In genomic region chr12:40106655-40107054, GRCh38 we compare ENCODE assay signal across 10 cellular contexts. TPM values are rescaled to one million over a fixed set of nuclear protein-coding genes. Genes with fewer than 3 reads are reported as not detected.
DNase-seq lines count a peak whose midpoint lies in the region; ATAC-seq, FAIRE-seq and TF ChIP-seq lines count a peak whose summit lies in the region.
"Had no signal": no experiment of that assay in that cellular context is flagged by ENCODE, and none has a peak within 500 bp of the region (broad histone marks: within the 10 kb centered on the region; RNA-seq: fewer than 3 reads in every experiment).

No MANE protein-coding gene starts in this region.

- FAIRE-seq in pancreas (lab: Jason Lieb, UNC) = no peak

- CTCF ChIA-PET in CD8-positive, alpha-beta memory T cell (lab: Charles Lee) = interaction anchor here (0.9 to 12.0 kb wide), 14 partner anchors 8 to 115 kb away, joined by 3 to 117 read pairs (median 3); no protein-coding TSS in a partner anchor

- intact Hi-C loops in pancreas (cut with DNase I) = loop anchor here in 2 of 3 donors (10.0 kb wide), 2 partner anchors 72 to 92 kb away; no protein-coding TSS in a partner anchor

- peak overlapping the region; percentile 99 for H2AFZ ChIP-seq in neuron (ENCODE audit: low read depth, low read length)

- no peak for TF ChIP-seq CTCF in pancreas (IDR thresholded peaks at IDR 0.05)
- TF ChIP-seq CTCF in WERI-Rb-1 (IDR thresholded peaks at IDR 0.05; ENCODE audit: low read depth, low read length) = no peak

- H3K27ac ChIP-seq in CD8-positive, alpha-beta memory T cell (ENCODE audit: low read depth, low read length) = no peak overlapping the region
- H3K27ac ChIP-seq in pancreas = peak overlapping the region in 1 of 4 donors; percentile 34
- no peak overlapping the region for H3K27ac ChIP-seq in WERI-Rb-1

- TF ChIP-seq POLR2A in GM18505 (IDR thresholded peaks at IDR 0.05; ENCODE audit: borderline replicate concordance, extremely low read depth, insufficient read depth, insufficient read length) = no peak

- 84 to 87% methylated on average over 6 of the region's 6 CpGs for WGBS in pancreas, 2 donors

- POLR2A ChIA-PET in CD8-positive, alpha-beta memory T cell (lab: Charles Lee) = interaction anchor here (1.3 kb wide), 2 partner anchors 95 to 487 kb away, joined by 3 to 9 read pairs; partner anchors contain the start of gene ABCD2

- H3K36me3 ChIP-seq in CD8-positive, alpha-beta memory T cell (ENCODE audit: insufficient read depth, low read length) = no peaks in the 10 kb centered on the region
- H3K36me3 ChIP-seq in neuron (ENCODE audit: insufficient read depth, low read length) = no peaks in the 10 kb centered on the region
- H3K36me3 ChIP-seq in pancreas = no peaks in the 10 kb centered on the region
- no peaks in the 10 kb centered on the region; the same call in 1 of the 2 replicates for H3K36me3 ChIP-seq in WERI-Rb-1
- H3K36me3 ChIP-seq: thyroid gland had no signal

- peaks cover 31 to 41% (median 41%) of the 10 kb centered on the region in 3 donors for H3K4me1 Mint-ChIP-seq in CD8-positive, alpha-beta memory T cell

- peak overlapping the region; percentile 86 to 95 (median 91) for H3K4me3 Mint-ChIP-seq in CD8-positive, alpha-beta memory T cell

- peak overlapping the region; percentile 58 to 89 (median 80) for H3K27ac Mint-ChIP-seq in CD8-positive, alpha-beta memory T cell

- peak overlapping the region; percentile 81 for H3K4me3 ChIP-seq in CD8-positive, alpha-beta memory T cell (ENCODE audit: low read length)
- H3K4me3 ChIP-seq in neuron (ENCODE audit: low read length) = no peak overlapping the region
- H3K4me3 ChIP-seq in pancreas = peak overlapping the region in 2 of 4 donors; percentile 100
- no peak overlapping the region for H3K4me3 ChIP-seq in WERI-Rb-1 (ENCODE audit: low read depth, low read length)

- ATAC-seq in GM18505 (IDR thresholded peaks at IDR 0.05; ENCODE audit: unreplicated experiment) (no peak), pancreas (no peak)

- no peaks in the 10 kb centered on the region for H3K9me3 ChIP-seq in CD8-positive, alpha-beta memory T cell (ENCODE audit: low read length)
- H3K9me3 ChIP-seq in neuron (ENCODE audit: low read length) (no peaks in the 10 kb centered on the region), pancreas (no peaks in the 10 kb centered on the region), WERI-Rb-1 (ENCODE audit: severe bottlenecking) (peaks cover 3% of the 10 kb centered on the region)
- H3K9me3 ChIP-seq: thyroid gland had no signal

- DNase-seq in CD8-positive, alpha-beta memory T cell = no peak
- DNase-seq in NCI-H345 (lab: John Stamatoyannopoulos, UW) (peak; percentile 44), cerebellar cortex (ENCODE audit: low spot score) (peak; percentile 15), pancreas (no peak), NCI-H1930 (lab: John Stamatoyannopoulos, UW) (no peak), WERI-Rb-1 (no peak)

- H3K27me3 Mint-ChIP-seq in CD8-positive, alpha-beta memory T cell = no peaks in the 10 kb centered on the region

- H3K36me3 Mint-ChIP-seq in CD8-positive, alpha-beta memory T cell = peaks cover 0 to 7% (median 0%) of the 10 kb centered on the region in 3 donors

- H3K4me1 ChIP-seq in CD8-positive, alpha-beta memory T cell (ENCODE audit: insufficient read depth, low read length) = peaks cover 23% of the 10 kb centered on the region
- H3K4me1 ChIP-seq in neuron (ENCODE audit: insufficient read depth, low read length) = peaks cover 28% of the 10 kb centered on the region
- H3K4me1 ChIP-seq in pancreas = peaks cover 8 to 27% (median 10%) of the 10 kb centered on the region in 3 donors

- H3K27me3 ChIP-seq in CD8-positive, alpha-beta memory T cell (ENCODE audit: insufficient read depth, low read length, poor library complexity, severe bottlenecking) = no peaks in the 10 kb centered on the region
- no peaks in the 10 kb centered on the region for H3K27me3 ChIP-seq in neuron (ENCODE audit: insufficient read depth, low read length)
- no peaks in the 10 kb centered on the region for H3K27me3 ChIP-seq in pancreas
- H3K27me3 ChIP-seq in WERI-Rb-1 (ENCODE audit: insufficient read depth, low read depth, severe bottlenecking) = peaks cover 3% of the 10 kb centered on the region
- H3K27me3 ChIP-seq: thyroid gland had no signal

- no peaks in the 10 kb centered on the region for H3K9me3 Mint-ChIP-seq in CD8-positive, alpha-beta memory T cell
- H3K9me3 Mint-ChIP-seq: dendritic cell treated with granulocyte-macrophage colony-stimulating factor and Interleukin-4, amounts not matched to agents 40 ng/mL and 50 ng/mL, for 4 days had no signal

RNA-seq across cellular contexts. Expression of gene SLC2A13, which starts 0.8 kb away (rescaled TPM):
- 1 to 10 TPM; 6.3 to 6.5 TPM for total RNA-seq in CD8-positive, alpha-beta memory T cell
- 2.1 TPM for polyA plus RNA-seq in CD8-positive, alpha-beta memory T cell
- 10 to 100 TPM in 1 of 6 donors, 1 to 10 TPM in 5; 5.2 to 10.7 (median 7.7) TPM for total RNA-seq in pancreas
- polyA plus RNA-seq in pancreas = 1 to 10 TPM; 2.7 to 5.6 TPM

Comparison
In these comparisons a context has a peak if more than half of its experiments do, and no peak if none do; other contexts are left out.
1. DNase-seq: peak in NCI-H345 (single experiment) and cerebellar cortex (single experiment); none in CD8-positive, alpha-beta memory T cell (0 of 5), pancreas (0 of 6), NCI-H1930 (0 of 2) and WERI-Rb-1 (single experiment).